ENCODE assay signal across 15 cellular contexts in genomic region chr11:115644846-115645245, GRCh38.
"Had no signal": no experiment of that assay in that cellular context is flagged by ENCODE, and none has a peak within 500 bp of the region (broad histone marks: within the 10 kb centered on the region; RNA-seq: fewer than 3 reads in every experiment).

No MANE protein-coding gene starts in this region.

- FAIRE-seq: astrocyte, endometrium had no signal

- H3K4me3 ChIP-seq: colonic mucosa, right atrium auricular region, tibial artery, vagina had no signal

- H3K27me3 ChIP-seq: colonic mucosa, right atrium auricular region, vagina had no signal

- H3K36me3 ChIP-seq: colonic mucosa, right atrium auricular region, tibial artery, vagina had no signal

- DNase-seq: activated CD4-positive, alpha-beta T cell treated with anti-CD3 and anti-CD28 coated beads for 1 hour; activated CD4-positive, alpha-beta T cell treated with anti-CD3 and anti-CD28 coated beads, Interleukin-2, amount 50 U/mL, for 48 hours; activated naive CD4-positive, alpha-beta T cell treated with Interleukin-2 at 50 U/mL for 16 hours; colonic mucosa; natural killer cell; occipital lobe; stimulated activated CD4-positive, alpha-beta T cell treated with anti-CD3 and anti-CD28 coated beads, Interleukin-15, amount 100 ng/mL, for 24 hours; stimulated activated CD4-positive, alpha-beta T cell treated with anti-CD3 and anti-CD28 coated beads, Interleukin-4, amount 100 ng/mL, for 1 hour; stimulated activated naive CD4-positive, alpha-beta T cell; tibial artery had no signal

- H3K9me3 ChIP-seq: colonic mucosa, right atrium auricular region, tibial artery, vagina had no signal

- H3K4me1 ChIP-seq: colonic mucosa, right atrium auricular region, tibial artery, vagina had no signal

- H3K27ac ChIP-seq: colonic mucosa, right atrium auricular region, tibial artery, vagina had no signal

- ATAC-seq: activated T-helper 17 cell treated with anti-CD3 and anti-CD28 coated beads, Interleukin-2, amount 50 U/mL, for 72 hours; natural killer cell had no signal
